In the genomic region with DNA sequence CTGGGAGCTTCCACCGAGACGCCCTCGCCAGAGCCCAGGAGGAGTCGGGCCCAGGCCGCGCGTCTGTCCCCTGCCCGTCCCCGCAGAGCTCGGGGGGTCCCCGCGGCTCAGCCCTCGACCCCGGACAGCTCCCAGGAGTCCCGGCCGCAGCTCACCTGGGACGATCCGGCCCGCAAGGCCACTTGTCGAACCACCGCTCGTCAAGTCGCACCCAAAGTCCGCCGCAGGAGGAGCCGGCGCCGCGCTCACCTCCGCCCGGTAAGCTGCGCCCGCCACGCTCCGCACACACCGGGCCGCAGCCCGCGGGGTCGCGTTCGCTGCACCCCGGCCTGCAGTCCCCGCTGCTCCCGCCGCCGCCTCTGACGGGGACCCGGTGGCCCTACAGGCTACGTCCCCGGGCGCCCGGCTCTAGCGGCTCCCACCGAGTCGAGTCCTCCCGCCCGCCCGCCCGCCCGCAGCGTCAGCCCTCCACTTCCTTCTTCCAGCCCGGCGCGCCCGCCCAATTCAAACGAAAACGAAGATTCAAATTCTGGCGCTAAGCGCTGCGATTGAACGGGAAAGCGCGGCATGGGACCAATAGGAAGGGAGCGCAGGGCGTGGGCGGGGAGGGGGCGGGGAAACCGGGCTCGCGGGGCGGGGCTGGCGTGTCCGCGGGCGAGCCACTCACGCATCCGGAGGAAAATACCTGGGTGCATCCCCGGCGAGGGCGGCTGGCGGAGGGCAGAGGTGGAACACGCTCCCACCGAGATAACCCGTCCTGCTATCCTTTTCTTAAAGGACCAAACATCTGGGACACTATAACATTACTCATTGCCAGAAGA, we compare ENCODE assay signal across 8 cellular contexts. TPM values are rescaled to one million over a fixed set of nuclear protein-coding genes. Genes with fewer than 3 reads are reported as not detected.
DNase-seq lines count a peak whose midpoint lies in the region; ATAC-seq, FAIRE-seq and TF ChIP-seq lines count a peak whose summit lies in the region.

MKI67 (minus strand) TSS at position 480 of the 821 bp plus-strand sequence. CDS start 756 bp downstream, outside the sequence.

- H3K4me3 ChIP-seq in A549, result peak within 1 kb of the TSS; percentile 93
- peak within 1 kb of the TSS; percentile 80 for H3K4me3 ChIP-seq in brain microvascular endothelial cell (ENCODE audit: low read depth, low read length)
- H3K4me3 ChIP-seq in iPS-18a (ENCODE audit: low read length), result peak within 1 kb of the TSS; percentile 85
- H3K4me3 ChIP-seq in skeletal muscle satellite cell (ENCODE audit: low read length), result peak within 1 kb of the TSS; percentile 94

- ATAC-seq in A549, result peak; percentile 89 to 93
- ATAC-seq in GM18858 (IDR thresholded peaks at IDR 0.05; ENCODE audit: unreplicated experiment), result peak; percentile 75
- ATAC-seq in HG03064 (IDR thresholded peaks at IDR 0.05; ENCODE audit: low read depth, unreplicated experiment), result peak; percentile 87

- POLR2A ChIA-PET in A549 (lab: Yijun Ruan, JAX), result interaction anchor here (0.6 kb wide), 1 partner anchor 13 kb away, joined by 3 read pairs; no protein-coding TSS in a partner anchor

- H3K36me3 ChIP-seq in brain microvascular endothelial cell (replicated peaks) (no peaks in the 10 kb centered on the region), iPS-18a (ENCODE audit: control insufficient read depth, low read depth, low read length) (peaks cover 13% of the 10 kb centered on the region), skeletal muscle satellite cell (ENCODE audit: insufficient read depth, low read length) (peaks cover 5% of the 10 kb centered on the region)

- H3K9ac ChIP-seq in iPS-18a (ENCODE audit: low read length) (peak within 1 kb of the TSS; percentile 66), skeletal muscle satellite cell (ENCODE audit: low read depth, low read length) (peak within 1 kb of the TSS; percentile 87)

- TF ChIP-seq RAD21 in A549 (conservative IDR thresholded peaks at IDR 0.05 in 1 of 2, IDR thresholded peaks at IDR 0.05 in 1 of 2), result no peak

- H3K9me3 ChIP-seq in A549, result no peaks in the 10 kb centered on the region
- H3K9me3 ChIP-seq in iPS-18a (ENCODE audit: control insufficient read depth, low read depth, low read length), result no peaks in the 10 kb centered on the region
- no peaks in the 10 kb centered on the region for H3K9me3 ChIP-seq in skeletal muscle satellite cell (replicated peaks; ENCODE audit: low read length)

- H3K4me1 ChIP-seq in A549 (peaks cover 31% of the 10 kb centered on the region), iPS-18a (ENCODE audit: control insufficient read depth, low read depth, low read length) (peaks cover 17% of the 10 kb centered on the region), skeletal muscle satellite cell (ENCODE audit: control insufficient read depth, insufficient read depth, low read length) (peaks cover 26% of the 10 kb centered on the region)

- H3K27ac ChIP-seq in A549 (peak within 1 kb of the TSS; percentile 87 to 97), brain microvascular endothelial cell (no peak within 1 kb of the TSS), iPS-18a (ENCODE audit: low read length) (no peak within 1 kb of the TSS)

- H3K4me2 ChIP-seq in A549, result peak within 1 kb of the TSS; percentile 100
- H3K4me2 ChIP-seq in skeletal muscle satellite cell (ENCODE audit: low read length), result peak within 1 kb of the TSS; percentile 92

- peak; percentile 86 to 91 for DNase-seq in A549 (ENCODE audit: low read depth in 1 of 2, low spot score in 1 of 2)
- peak; percentile 21 for DNase-seq in NCI-H2107 treated with DMSO at 0.1 percent for 48 hours (lab: John Stamatoyannopoulos, UW; ENCODE audit: unreplicated experiment)
- peak; percentile 86 for DNase-seq in UCSD-AML1 (lab: John Stamatoyannopoulos, UW; ENCODE audit: unreplicated experiment)
- DNase-seq in brain microvascular endothelial cell, result peak; percentile 86

- CTCF ChIA-PET in A549 (lab: Yijun Ruan, JAX), result interaction anchor here (0.7 to 1.8 kb wide), 7 partner anchors 10 to 219 kb away, joined by 3 to 7 read pairs (median 5); partner anchors contain the start of gene PTPRE

- H3K27me3 ChIP-seq in brain microvascular endothelial cell (replicated peaks), result no peaks in the 10 kb centered on the region
- H3K27me3 ChIP-seq in iPS-18a (ENCODE audit: control insufficient read depth, insufficient read depth, low read length), result peaks cover 7% of the 10 kb centered on the region
- no peaks in the 10 kb centered on the region for H3K27me3 ChIP-seq in skeletal muscle satellite cell (ENCODE audit: control insufficient read depth, insufficient read depth, low read length)

- peak; percentile 14; the same call in 1 of the 2 replicates for TF ChIP-seq POLR2A in A549 (IDR thresholded peaks at IDR 0.05; ENCODE audit: low read length)

- 1% methylated on average over 22 of the region's 95 CpGs for WGBS in A549 (ENCODE audit: missing lambda C conversion rate)

- in situ Hi-C loops in brain microvascular endothelial cell (cut with HindIII; ENCODE audit: low pct_ligation_motif_present, low sequenced_read_pairs), result no loop called here

- no peak for TF ChIP-seq EP300 in A549 (IDR thresholded peaks at IDR 0.05)

- FAIRE-seq in A549 (lab: Jason Lieb, UNC), result no peak

- TF ChIP-seq CTCF in A549 (IDR thresholded peaks at IDR 0.05) (no peak), brain microvascular endothelial cell (IDR thresholded peaks at IDR 0.05; ENCODE audit: low read depth, low read length, missing control alignments) (no peak)

TF ChIP-seq in A549, 52 proteins besides CTCF, POLR2A, EP300 and RAD21:
- TF ChIP-seq MAZ (IDR thresholded peaks at IDR 0.05; ENCODE audit: borderline replicate concordance, low read depth, low read length), result no peak
- TF ChIP-seq, protein P1, sequence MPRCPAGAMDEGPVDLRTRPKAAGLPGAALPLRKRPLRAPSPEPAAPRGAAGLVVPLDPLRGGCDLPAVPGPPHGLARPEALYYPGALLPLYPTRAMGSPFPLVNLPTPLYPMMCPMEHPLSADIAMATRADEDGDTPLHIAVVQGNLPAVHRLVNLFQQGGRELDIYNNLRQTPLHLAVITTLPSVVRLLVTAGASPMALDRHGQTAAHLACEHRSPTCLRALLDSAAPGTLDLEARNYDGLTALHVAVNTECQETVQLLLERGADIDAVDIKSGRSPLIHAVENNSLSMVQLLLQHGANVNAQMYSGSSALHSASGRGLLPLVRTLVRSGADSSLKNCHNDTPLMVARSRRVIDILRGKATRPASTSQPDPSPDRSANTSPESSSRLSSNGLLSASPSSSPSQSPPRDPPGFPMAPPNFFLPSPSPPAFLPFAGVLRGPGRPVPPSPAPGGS (IDR thresholded peaks at IDR 0.05), result no peak
- no peak for TF ChIP-seq SMC3 (IDR thresholded peaks at IDR 0.05)
- no peak for TF ChIP-seq FOXS1 (CRISPR knock-in tag; IDR thresholded peaks at IDR 0.05)
- peak; percentile 46; the same call in 1 of the 2 replicates for TF ChIP-seq MAX (IDR thresholded peaks at IDR 0.05)
- no peak for TF ChIP-seq EHMT2 (IDR thresholded peaks at IDR 0.05; ENCODE audit: low read depth)
- TF ChIP-seq EHF (CRISPR knock-in tag; IDR thresholded peaks at IDR 0.05), result no peak
- TF ChIP-seq NR3C1 (IDR thresholded peaks at IDR 0.05), result no peak
- TF ChIP-seq JUN (IDR thresholded peaks at IDR 0.05), result peak in 1 of 2 experiments; percentile 49; a peak in 1 of 5 replicates
- TF ChIP-seq TP53 (CRISPR knock-in tag; IDR thresholded peaks at IDR 0.05), result no peak
- no peak for TF ChIP-seq CEBPB (IDR thresholded peaks at IDR 0.05)
- TF ChIP-seq FOSB (CRISPR knock-in tag; IDR thresholded peaks at IDR 0.05), result no peak
- TF ChIP-seq, protein P2, sequence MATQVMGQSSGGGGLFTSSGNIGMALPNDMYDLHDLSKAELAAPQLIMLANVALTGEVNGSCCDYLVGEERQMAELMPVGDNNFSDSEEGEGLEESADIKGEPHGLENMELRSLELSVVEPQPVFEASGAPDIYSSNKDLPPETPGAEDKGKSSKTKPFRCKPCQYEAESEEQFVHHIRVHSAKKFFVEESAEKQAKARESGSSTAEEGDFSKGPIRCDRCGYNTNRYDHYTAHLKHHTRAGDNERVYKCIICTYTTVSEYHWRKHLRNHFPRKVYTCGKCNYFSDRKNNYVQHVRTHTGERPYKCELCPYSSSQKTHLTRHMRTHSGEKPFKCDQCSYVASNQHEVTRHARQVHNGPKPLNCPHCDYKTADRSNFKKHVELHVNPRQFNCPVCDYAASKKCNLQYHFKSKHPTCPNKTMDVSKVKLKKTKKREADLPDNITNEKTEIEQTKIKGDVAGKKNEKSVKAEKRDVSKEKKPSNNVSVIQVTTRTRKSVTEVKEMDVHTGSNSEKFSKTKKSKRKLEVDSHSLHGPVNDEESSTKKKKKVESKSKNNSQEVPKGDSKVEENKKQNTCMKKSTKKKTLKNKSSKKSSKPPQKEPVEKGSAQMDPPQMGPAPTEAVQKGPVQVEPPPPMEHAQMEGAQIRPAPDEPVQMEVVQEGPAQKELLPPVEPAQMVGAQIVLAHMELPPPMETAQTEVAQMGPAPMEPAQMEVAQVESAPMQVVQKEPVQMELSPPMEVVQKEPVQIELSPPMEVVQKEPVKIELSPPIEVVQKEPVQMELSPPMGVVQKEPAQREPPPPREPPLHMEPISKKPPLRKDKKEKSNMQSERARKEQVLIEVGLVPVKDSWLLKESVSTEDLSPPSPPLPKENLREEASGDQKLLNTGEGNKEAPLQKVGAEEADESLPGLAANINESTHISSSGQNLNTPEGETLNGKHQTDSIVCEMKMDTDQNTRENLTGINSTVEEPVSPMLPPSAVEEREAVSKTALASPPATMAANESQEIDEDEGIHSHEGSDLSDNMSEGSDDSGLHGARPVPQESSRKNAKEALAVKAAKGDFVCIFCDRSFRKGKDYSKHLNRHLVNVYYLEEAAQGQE (IDR thresholded peaks at IDR 0.05), result peak; percentile 14; the same call in 1 of the 2 replicates
TF ChIP-seq in A549: peak in this region for 3.

RNA-seq across cellular contexts. Expression of gene MKI67, which starts in this region (rescaled TPM):
- 48.7 and 51.7 TPM in 2 replicates for polyA plus RNA-seq in A549 (2011; rRNA removed)
- polyA plus RNA-seq in A549 (2012; cell fraction: cytosol; rRNA removed), result 14.5 and 16.0 TPM in 2 replicates
- 25.5 and 38.1 TPM in 2 replicates for polyA plus RNA-seq in A549 (2012; cell fraction: nucleus; rRNA removed)
- 31.1 to 42.2 TPM (median 33.8 TPM) in 3 replicates for polyA plus RNA-seq in A549 (2017; fragmentation: RNase III; extraction: RNeasy Plus Mini Kit Qiagen cat#74134 plus additional on column Dnase treatment)
- polyA minus RNA-seq in A549 (2011; rRNA and poly(A)+ RNA removed), result 53.7 and 59.5 TPM in 2 replicates
- total RNA-seq in skeletal muscle satellite cell (2012; rRNA removed), result 11.9 and 20.5 TPM in 2 replicates

Comparison
In these comparisons a context has a peak if more than half of its experiments do, and no peak if none do; other contexts are left out.
1. DNase-seq: peak in every context shown above with its lines; median percentile 88 in A549; 86 in UCSD-AML1; 86 in brain microvascular endothelial cell; 21 in NCI-H2107 treated with DMSO at 0.1 percent for 48 hours.
2. H3K27ac ChIP-seq: peak in A549 (2 of 2); none in brain microvascular endothelial cell (single experiment) and iPS-18a (single experiment).
3. Peak in every context shown above with its lines, with median percentiles within 50 percentile points of each other: ATAC-seq and H3K4me3 ChIP-seq.